ENCODE assay signal across 9 cellular contexts in the genomic region with DNA sequence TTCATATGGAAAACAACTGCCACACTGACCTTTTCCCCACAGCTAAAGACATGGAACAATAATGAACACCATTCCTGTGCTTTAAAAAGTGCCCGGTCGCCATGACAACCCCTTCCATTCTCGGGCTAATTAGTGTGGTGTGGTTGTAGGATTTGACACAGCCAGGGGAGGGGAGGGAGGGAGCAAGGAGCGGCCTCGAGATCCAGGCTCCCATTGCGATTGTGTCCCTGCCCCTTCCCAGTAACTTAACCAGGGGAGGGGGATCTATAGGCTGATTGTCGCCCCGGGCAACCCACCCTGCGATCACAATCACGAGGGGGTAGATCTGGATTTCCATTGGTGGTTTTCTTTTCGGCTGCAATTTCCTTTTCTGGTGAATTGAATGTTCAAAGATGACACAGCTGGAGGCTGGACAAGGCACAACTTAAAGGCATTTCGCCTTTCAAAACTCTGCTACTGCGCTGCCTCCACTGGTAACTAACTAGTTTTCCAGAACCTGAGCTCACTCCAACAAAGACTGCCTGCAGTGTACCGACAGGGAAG.
A peak's percentile ranks its signal among the peaks of the same experiment; 100 is the strongest.
DNase-seq lines count a peak whose midpoint lies in the region; ATAC-seq and TF ChIP-seq lines count a peak whose summit lies in the region.
"Had no signal": no experiment of that assay in that cellular context is flagged by ENCODE, and none has a peak within 500 bp of the region (broad histone marks: within the 10 kb centered on the region; RNA-seq: fewer than 3 reads in every experiment).

No MANE protein-coding gene starts in this region.

- H3K27me3 ChIP-seq in esophagus squamous epithelium, result no peaks in the 10 kb centered on the region

- DNase-seq in AG08396 (ENCODE audit: low spot score), result peak; percentile 60
- peak; percentile 89 for DNase-seq in NCI-H2227 (lab: John Stamatoyannopoulos, UW; ENCODE audit: unreplicated experiment)
- DNase-seq in esophagus squamous epithelium (lab: John Stamatoyannopoulos, UW), result no peak
- peak in 1 of 3 donors; percentile 40 for DNase-seq in mucosa of descending colon
- DNase-seq in GOT3 (lab: John Stamatoyannopoulos, UW), result no peak
- DNase-seq in NCI-H1436 (lab: John Stamatoyannopoulos, UW), result no peak
- DNase-seq in NCI-H345 treated with DMSO at 0.1 percent for 48 hours (lab: John Stamatoyannopoulos, UW; ENCODE audit: unreplicated experiment), result no peak
- DNase-seq: activated CD4-positive, alpha-beta T cell treated with anti-CD3 and anti-CD28 coated beads, Interleukin-2, amount 50 U/mL, for 1 hour had no signal

- H3K36me3 ChIP-seq in esophagus squamous epithelium (peaks cover 0 to 28% (median 0%) of the 10 kb centered on the region in 3 donors), mucosa of descending colon (ENCODE audit: low read depth) (no peaks in the 10 kb centered on the region)

- H3K4me1 ChIP-seq in esophagus squamous epithelium, result peaks cover 0 to 6% (median 0%) of the 10 kb centered on the region in 3 donors
- H3K4me1 ChIP-seq in mucosa of descending colon (ENCODE audit: low read depth), result peaks cover 4% of the 10 kb centered on the region

- H3K9me3 ChIP-seq in esophagus squamous epithelium (no peaks in the 10 kb centered on the region), mucosa of descending colon (no peaks in the 10 kb centered on the region)

- intact Hi-C loops in esophagus squamous epithelium (cut with DNase I) (no loop called here), mucosa of descending colon (cut with DNase I, micrococcal nuclease) (no loop called here)

- TF ChIP-seq POLR2A in esophagus squamous epithelium (IDR thresholded peaks at IDR 0.05), result no peak

- ATAC-seq in mucosa of descending colon (peak; percentile 60), GM18520 (IDR thresholded peaks at IDR 0.05; ENCODE audit: unreplicated experiment) (no peak)

- TF ChIP-seq CTCF in esophagus squamous epithelium (IDR thresholded peaks at IDR 0.05), result no peak
- TF ChIP-seq CTCF in mucosa of descending colon (IDR thresholded peaks at IDR 0.05), result no peak

- peak overlapping the region in 2 of 4 donors; percentile 50 to 57 for H3K27ac ChIP-seq in esophagus squamous epithelium

- H3K4me3 ChIP-seq in esophagus squamous epithelium (peak overlapping the region in 3 of 4 donors; percentile 28 to 56 (median 31)), mucosa of descending colon (no peak overlapping the region)

- 44 to 79% methylated on average over 11 to 14 of the region's 14 CpGs for WGBS in esophagus squamous epithelium, 2 donors

Comparison
In these comparisons a context has a peak if more than half of its experiments do, and no peak if none do; other contexts are left out.
1. DNase-seq: peak in AG08396 (single experiment) and NCI-H2227 (single experiment); none in esophagus squamous epithelium (single experiment), GOT3 (single experiment), NCI-H1436 (single experiment) and NCI-H345 treated with DMSO at 0.1 percent for 48 hours (single experiment).